ENCODE assay signal across 2 cellular contexts in genomic region chr7:2016021-2016631, GRCh38.
TF ChIP-seq lines count a peak whose summit lies in the region.

No MANE protein-coding gene starts in this region.

TF ChIP-seq in SK-N-SH, 30 proteins besides CTCF, POLR2A, EP300 and RAD21 (continued from another document):
- TF ChIP-seq SIN3A (IDR thresholded peaks at IDR 0.05; ENCODE audit: borderline replicate concordance, low read depth, low read length): no peak
- no peak for TF ChIP-seq FOXJ3 (CRISPR knock-in tag; IDR thresholded peaks at IDR 0.05)
- TF ChIP-seq TCF12 (IDR thresholded peaks at IDR 0.05): no peak
- TF ChIP-seq, protein P1, sequence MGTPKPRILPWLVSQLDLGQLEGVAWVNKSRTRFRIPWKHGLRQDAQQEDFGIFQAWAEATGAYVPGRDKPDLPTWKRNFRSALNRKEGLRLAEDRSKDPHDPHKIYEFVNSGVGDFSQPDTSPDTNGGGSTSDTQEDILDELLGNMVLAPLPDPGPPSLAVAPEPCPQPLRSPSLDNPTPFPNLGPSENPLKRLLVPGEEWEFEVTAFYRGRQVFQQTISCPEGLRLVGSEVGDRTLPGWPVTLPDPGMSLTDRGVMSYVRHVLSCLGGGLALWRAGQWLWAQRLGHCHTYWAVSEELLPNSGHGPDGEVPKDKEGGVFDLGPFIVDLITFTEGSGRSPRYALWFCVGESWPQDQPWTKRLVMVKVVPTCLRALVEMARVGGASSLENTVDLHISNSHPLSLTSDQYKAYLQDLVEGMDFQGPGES (IDR thresholded peaks at IDR 0.05; ENCODE audit: low read depth, low read length): no peak
- TF ChIP-seq ZBTB33 (IDR thresholded peaks at IDR 0.05; ENCODE audit: borderline replicate concordance, low read depth): no peak
- TF ChIP-seq FOSL2 (IDR thresholded peaks at IDR 0.05; ENCODE audit: borderline replicate concordance, low read depth): no peak
- TF ChIP-seq, protein P2, sequence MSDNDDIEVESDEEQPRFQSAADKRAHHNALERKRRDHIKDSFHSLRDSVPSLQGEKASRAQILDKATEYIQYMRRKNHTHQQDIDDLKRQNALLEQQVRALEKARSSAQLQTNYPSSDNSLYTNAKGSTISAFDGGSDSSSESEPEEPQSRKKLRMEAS (IDR thresholded peaks at IDR 0.05; ENCODE audit: low read depth): no peak
- TF ChIP-seq SMC3 (IDR thresholded peaks at IDR 0.05; ENCODE audit: low read depth, low read length): no peak
- no peak for TF ChIP-seq JUND (IDR thresholded peaks at IDR 0.05)
- TF ChIP-seq TEAD4 (IDR thresholded peaks at IDR 0.05; ENCODE audit: borderline replicate concordance, insufficient read depth): no peak

TF ChIP-seq in SK-N-SH treated with all-trans-retinoic acid at 6 μM for 48 hours, 23 proteins besides CTCF, POLR2A, EP300 and RAD21 (continued from another document):
- TF ChIP-seq ZNF8 (CRISPR knock-in tag; IDR thresholded peaks at IDR 0.05) (no peak), GLIS3 (CRISPR knock-in tag; IDR thresholded peaks at IDR 0.05) (no peak), ZNF70 (CRISPR knock-in tag; IDR thresholded peaks at IDR 0.05) (no peak), TCF4 (CRISPR knock-in tag; IDR thresholded peaks at IDR 0.05; ENCODE audit: borderline replicate concordance) (no peak), ARNTL (CRISPR knock-in tag; IDR thresholded peaks at IDR 0.05; ENCODE audit: borderline replicate concordance, low read depth) (no peak)
- TF ChIP-seq, protein P3, sequence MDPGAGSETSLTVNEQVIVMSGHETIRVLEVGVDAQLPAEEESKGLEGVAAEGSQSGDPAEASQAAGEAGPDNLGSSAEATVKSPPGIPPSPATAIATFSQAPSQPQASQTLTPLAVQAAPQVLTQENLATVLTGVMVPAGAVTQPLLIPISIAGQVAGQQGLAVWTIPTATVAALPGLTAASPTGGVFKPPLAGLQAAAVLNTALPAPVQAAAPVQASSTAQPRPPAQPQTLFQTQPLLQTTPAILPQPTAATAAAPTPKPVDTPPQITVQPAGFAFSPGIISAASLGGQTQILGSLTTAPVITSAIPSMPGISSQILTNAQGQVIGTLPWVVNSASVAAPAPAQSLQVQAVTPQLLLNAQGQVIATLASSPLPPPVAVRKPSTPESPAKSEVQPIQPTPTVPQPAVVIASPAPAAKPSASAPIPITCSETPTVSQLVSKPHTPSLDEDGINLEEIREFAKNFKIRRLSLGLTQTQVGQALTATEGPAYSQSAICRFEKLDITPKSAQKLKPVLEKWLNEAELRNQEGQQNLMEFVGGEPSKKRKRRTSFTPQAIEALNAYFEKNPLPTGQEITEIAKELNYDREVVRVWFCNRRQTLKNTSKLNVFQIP (CRISPR knock-in tag; IDR thresholded peaks at IDR 0.05; ENCODE audit: borderline replicate concordance, low read depth): no peak
